ENCODE assay signal across 8 cellular contexts in the genomic region with DNA sequence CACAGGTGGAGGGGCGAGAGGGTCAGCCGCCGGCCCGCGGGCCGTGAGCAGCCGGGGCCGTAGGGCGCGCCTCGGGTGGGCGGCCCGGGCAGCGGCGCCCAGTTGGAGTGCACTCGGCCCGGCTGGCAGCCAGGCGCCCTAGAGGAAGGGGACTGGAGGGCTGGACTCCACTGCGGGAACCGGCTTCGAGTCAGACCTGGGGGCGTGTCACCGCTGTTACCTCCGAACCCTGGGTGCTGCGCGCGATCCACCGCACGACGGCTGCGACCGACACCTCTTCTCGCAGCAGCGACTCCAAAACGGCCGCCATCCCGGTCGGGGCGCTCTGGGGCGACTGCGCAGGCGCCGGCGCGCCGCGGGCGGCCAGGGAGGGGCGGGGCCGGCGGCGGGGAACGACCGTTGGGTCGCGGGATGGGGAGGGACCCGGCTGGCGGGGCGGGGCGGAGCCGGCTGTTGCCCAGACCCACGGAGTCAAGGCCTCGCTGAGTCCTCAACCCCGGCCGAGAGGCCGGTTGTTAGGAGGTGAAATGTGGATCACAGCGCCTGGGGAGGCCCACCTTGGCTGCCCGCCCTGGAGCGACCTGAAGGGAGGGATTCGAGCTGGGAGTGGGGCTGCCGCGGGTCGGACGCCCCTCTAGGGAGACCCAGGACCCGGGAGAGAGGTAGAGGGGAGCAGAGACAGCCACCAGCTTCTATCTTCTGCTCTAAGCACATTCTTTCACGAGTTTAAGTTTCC. TPM values are rescaled to one million over a fixed set of nuclear protein-coding genes. Genes with fewer than 3 reads are reported as not detected.
DNase-seq lines count a peak whose midpoint lies in the region; ATAC-seq and TF ChIP-seq lines count a peak whose summit lies in the region.

A gene with protein sequence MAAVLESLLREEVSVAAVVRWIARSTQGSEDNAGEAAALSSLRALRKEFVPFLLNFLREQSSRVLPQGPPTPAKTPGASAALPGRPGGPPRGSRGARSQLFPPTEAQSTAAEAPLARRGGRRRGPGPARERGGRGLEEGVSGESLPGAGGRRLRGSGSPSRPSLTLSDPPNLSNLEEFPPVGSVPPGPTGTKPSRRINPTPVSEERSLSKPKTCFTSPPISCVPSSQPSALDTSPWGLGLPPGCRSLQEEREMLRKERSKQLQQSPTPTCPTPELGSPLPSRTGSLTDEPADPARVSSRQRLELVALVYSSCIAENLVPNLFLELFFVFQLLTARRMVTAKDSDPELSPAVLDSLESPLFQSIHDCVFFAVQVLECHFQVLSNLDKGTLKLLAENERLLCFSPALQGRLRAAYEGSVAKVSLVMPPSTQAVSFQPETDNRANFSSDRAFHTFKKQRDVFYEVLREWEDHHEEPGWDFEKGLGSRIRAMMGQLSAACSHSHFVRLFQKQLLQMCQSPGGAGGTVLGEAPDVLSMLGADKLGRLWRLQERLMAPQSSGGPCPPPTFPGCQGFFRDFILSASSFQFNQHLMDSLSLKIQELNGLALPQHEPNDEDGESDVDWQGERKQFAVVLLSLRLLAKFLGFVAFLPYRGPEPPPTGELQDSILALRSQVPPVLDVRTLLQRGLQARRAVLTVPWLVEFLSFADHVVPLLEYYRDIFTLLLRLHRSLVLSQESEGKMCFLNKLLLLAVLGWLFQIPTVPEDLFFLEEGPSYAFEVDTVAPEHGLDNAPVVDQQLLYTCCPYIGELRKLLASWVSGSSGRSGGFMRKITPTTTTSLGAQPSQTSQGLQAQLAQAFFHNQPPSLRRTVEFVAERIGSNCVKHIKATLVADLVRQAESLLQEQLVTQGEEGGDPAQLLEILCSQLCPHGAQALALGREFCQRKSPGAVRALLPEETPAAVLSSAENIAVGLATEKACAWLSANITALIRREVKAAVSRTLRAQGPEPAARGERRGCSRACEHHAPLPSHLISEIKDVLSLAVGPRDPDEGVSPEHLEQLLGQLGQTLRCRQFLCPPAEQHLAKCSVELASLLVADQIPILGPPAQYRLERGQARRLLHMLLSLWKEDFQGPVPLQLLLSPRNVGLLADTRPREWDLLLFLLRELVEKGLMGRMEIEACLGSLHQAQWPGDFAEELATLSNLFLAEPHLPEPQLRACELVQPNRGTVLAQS (minus strand): TSS at position 336 of the 736 bp plus-strand sequence. CDS start 26 bp downstream, at position 310.

- DNase-seq in A673 (ENCODE audit: low spot score) = peak; percentile 90
- DNase-seq in NCI-H345 (lab: John Stamatoyannopoulos, UW) = peak; percentile 82
- DNase-seq in activated CD4-positive, CD25-positive, alpha-beta regulatory T cell treated with anti-CD3 and anti-CD28 coated beads, Interleukin-2, amount 50 U/mL, for 16 hours (ENCODE audit: low read depth, low spot score) = peak; percentile 82
- peak; percentile 80 to 84 for DNase-seq in central memory CD8-positive, alpha-beta T cell (ENCODE audit: low spot score in 2 of 2)
- peak; percentile 95 for DNase-seq in islet precursor cell
- peak; percentile 83 to 91 for DNase-seq in stimulated activated CD4-positive, alpha-beta T cell treated with anti-CD3 and anti-CD28 coated beads, Interleukin-12 subunit alpha, Interleukin-12 subunit beta, amount 100 ng/mL, for 24 hours (ENCODE audit: low read depth in 2 of 2)

- CTCF ChIA-PET in A673 (lab: Charles Lee) = interaction anchor here (2.3 kb wide), 1 partner anchor 189 kb away, joined by 10 read pairs; no protein-coding TSS in a partner anchor

- H3K4me3 Mint-ChIP-seq in central memory CD8-positive, alpha-beta T cell = peak within 1 kb of the TSS; percentile 77

- no peaks in the 10 kb centered on the region for H3K9me3 Mint-ChIP-seq in central memory CD8-positive, alpha-beta T cell

- intact Hi-C loops in A673 (cut with micrococcal nuclease; ENCODE audit: unreplicated experiment) = loop anchor here (2.0 kb wide), 1 partner anchor 190 kb away; no protein-coding TSS in a partner anchor

- peaks cover 6% of the 10 kb centered on the region for H3K4me1 ChIP-seq in A673 (ENCODE audit: insufficient read depth, low read length, poor library complexity, severe bottlenecking)

- peak within 1 kb of the TSS; percentile 87 for H3K27ac Mint-ChIP-seq in central memory CD8-positive, alpha-beta T cell (ENCODE audit: low read depth)

- peak within 1 kb of the TSS; percentile 88 for H3K27ac ChIP-seq in A673 (ENCODE audit: low read depth, low read length, poor library complexity, severe bottlenecking)

- TF ChIP-seq CTCF in A673 (conservative IDR thresholded peaks at IDR 0.05; ENCODE audit: low read depth, low read length) = no peak

- H3K9me3 ChIP-seq in A673 (ENCODE audit: low read depth, low read length, poor library complexity, severe bottlenecking) = no peaks in the 10 kb centered on the region

- no peaks in the 10 kb centered on the region for H3K27me3 ChIP-seq in A673 (replicated peaks; ENCODE audit: insufficient read depth, low read depth, low read length, poor library complexity)

- BruUV-seq in A673 (replicated peaks; lab: Mats Ljungman, UMichigan) = no TSS peak

- peaks cover 12% of the 10 kb centered on the region for H3K36me3 Mint-ChIP-seq in central memory CD8-positive, alpha-beta T cell (ENCODE audit: insufficient read depth)

- peaks cover 32% of the 10 kb centered on the region for H3K36me3 ChIP-seq in A673 (ENCODE audit: insufficient read depth, low read length, poor library complexity, severe bottlenecking)

- no peaks in the 10 kb centered on the region for H3K27me3 Mint-ChIP-seq in central memory CD8-positive, alpha-beta T cell

- POLR2A ChIA-PET in A673 (lab: Charles Lee; ENCODE audit: low non-redundant PET) = no interaction called here

- peak; percentile 83 for ATAC-seq in GM18867 (IDR thresholded peaks at IDR 0.05; ENCODE audit: unreplicated experiment)
- peak; percentile 68 for ATAC-seq in HG03103 (IDR thresholded peaks at IDR 0.05; ENCODE audit: low read depth, unreplicated experiment)
- peak; percentile 91 for ATAC-seq in central memory CD8-positive, alpha-beta T cell (replicated peaks; ENCODE audit: extremely low read depth, poor library complexity, severe bottlenecking)

- peaks cover 17% of the 10 kb centered on the region for H3K4me1 Mint-ChIP-seq in central memory CD8-positive, alpha-beta T cell

- peak within 1 kb of the TSS; percentile 82 for H3K4me3 ChIP-seq in A673 (ENCODE audit: low read depth, low read length, poor library complexity, severe bottlenecking)

RNA-seq across cellular contexts. Expression of the gene that starts here (rescaled TPM):
- total RNA-seq in A673 (2021) = 26.9 and 29.5 TPM in 2 replicates

Comparison
In these comparisons a context has a peak if more than half of its experiments do, and no peak if none do; other contexts are left out.
1. Peak in every context shown above with its lines: DNase-seq, ATAC-seq, H3K4me3 ChIP-seq and H3K27ac ChIP-seq.